8 cellular contexts compared by ENCODE assay signal in the genomic region with DNA sequence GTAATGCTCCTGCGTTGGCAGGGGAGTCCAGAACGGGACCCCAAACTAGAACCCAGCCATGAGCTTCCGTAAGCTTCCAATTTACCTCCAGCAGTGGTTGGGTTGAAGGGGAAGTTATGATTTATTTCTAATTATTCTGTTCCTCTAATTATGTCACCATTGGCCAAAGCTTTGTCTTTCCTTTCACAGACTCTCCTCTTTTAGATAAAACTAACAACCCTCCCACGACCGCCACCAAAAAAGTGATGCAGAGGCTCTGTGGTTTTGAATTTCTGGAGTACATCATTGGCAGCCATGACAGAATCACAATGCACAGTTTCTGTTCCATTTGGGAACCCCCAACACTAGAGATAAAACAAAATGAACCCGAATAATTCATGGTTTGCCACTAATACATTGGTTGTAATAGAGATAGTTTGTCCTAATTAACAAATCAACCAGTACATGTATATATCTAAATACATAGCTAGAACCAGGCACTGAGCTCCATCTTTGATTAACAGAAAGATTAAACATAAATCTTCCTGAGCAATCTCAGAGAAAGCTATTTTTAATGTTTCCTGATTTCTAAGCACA.
DNase-seq lines count a peak whose midpoint lies in the region; ATAC-seq and TF ChIP-seq lines count a peak whose summit lies in the region.

No MANE protein-coding gene starts in this region.

- DNase-seq in SKM-1 (lab: John Stamatoyannopoulos, UW; ENCODE audit: unreplicated experiment), result peak; percentile 24
- DNase-seq in SKM-1 treated with dmso at 0.1 percent for 144 hours (lab: John Stamatoyannopoulos, UW; ENCODE audit: unreplicated experiment), result no peak
- DNase-seq in activated CD4-positive, CD25-positive, alpha-beta regulatory T cell treated with anti-CD3 and anti-CD28 coated beads, Interleukin-2, amount 50 U/mL, for 72 hours, result peak; percentile 56
- DNase-seq in epithelial cell of esophagus (ENCODE audit: low read depth), result no peak
- DNase-seq in gastrocnemius medialis, result no peak
- no peak for DNase-seq in iPS-NIHi11 (ENCODE audit: low spot score)

- H3K9me3 ChIP-seq in gastrocnemius medialis, result no peaks in the 10 kb centered on the region

- intact Hi-C loops in gastrocnemius medialis (cut with DNase I; ENCODE audit: low total_unique reads), result loop anchor here (1.0 to 5.0 kb wide), 4 partner anchors 16 to 126 kb away; no protein-coding TSS in a partner anchor

- H3K4me3 ChIP-seq in epithelial cell of esophagus (ENCODE audit: low read length) (peak overlapping the region; percentile 50), gastrocnemius medialis (peak overlapping the region; percentile 84 to 95 (median 88))

- in situ Hi-C loops in gastrocnemius medialis (cut with MboI; ENCODE audit: low sequenced_read_pairs in 4 of 4), result no loop called here

- ATAC-seq in gastrocnemius medialis (no peak), HG03039 (IDR thresholded peaks at IDR 0.05; ENCODE audit: unreplicated experiment) (no peak), HG02885 (IDR thresholded peaks at IDR 0.05; ENCODE audit: poor library complexity, unreplicated experiment) (no peak)

- TF ChIP-seq CTCF in epithelial cell of esophagus (IDR thresholded peaks at IDR 0.05; ENCODE audit: insufficient read depth, low read depth, low read length, missing control alignments) (no peak), gastrocnemius medialis (IDR thresholded peaks at IDR 0.05 in 4 of 5, conservative IDR thresholded peaks at IDR 0.05 in 1 of 5) (no peak)

- H3K36me3 ChIP-seq in gastrocnemius medialis, result no peaks in the 10 kb centered on the region

- no peak for TF ChIP-seq POLR2A in gastrocnemius medialis (IDR thresholded peaks at IDR 0.05)

- H3K27ac ChIP-seq in gastrocnemius medialis, result peak overlapping the region; percentile 88 to 92 (median 88)

- peaks cover 30% of the 10 kb centered on the region in 2 donors for H3K4me1 ChIP-seq in gastrocnemius medialis

- no peaks in the 10 kb centered on the region for H3K27me3 ChIP-seq in gastrocnemius medialis

Comparison
In these comparisons a context has a peak if more than half of its experiments do, and no peak if none do; other contexts are left out.
1. DNase-seq: peak in SKM-1 (single experiment) and activated CD4-positive, CD25-positive, alpha-beta regulatory T cell treated with anti-CD3 and anti-CD28 coated beads, Interleukin-2, amount 50 U/mL, for 72 hours (single experiment); none in SKM-1 treated with dmso at 0.1 percent for 144 hours (single experiment), epithelial cell of esophagus (single experiment), gastrocnemius medialis (0 of 2) and iPS-NIHi11 (single experiment).